22 cellular contexts compared by ENCODE assay signal in the genomic region with DNA sequence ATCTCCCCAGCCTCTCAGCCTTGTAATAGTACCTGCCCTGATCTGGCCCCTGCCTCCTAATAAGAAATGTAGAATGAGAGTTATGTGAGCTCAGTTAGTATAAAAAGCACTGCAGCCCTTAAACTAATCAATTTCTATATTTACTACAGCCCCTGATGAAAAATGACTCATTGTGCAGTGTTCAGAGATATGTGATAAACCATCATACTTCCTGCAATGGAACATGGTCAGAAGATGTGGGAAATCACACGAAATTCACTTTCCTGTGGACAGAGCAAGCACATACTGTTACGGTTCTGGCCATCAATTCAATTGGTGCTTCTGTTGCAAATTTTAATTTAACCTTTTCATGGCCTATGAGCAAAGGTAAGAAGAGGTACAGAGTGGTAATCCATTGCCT.
"Had no signal": no experiment of that assay in that cellular context is flagged by ENCODE, and none has a peak within 500 bp of the region (broad histone marks: within the 10 kb centered on the region; RNA-seq: fewer than 3 reads in every experiment).

No MANE protein-coding gene starts in this region.

- H3K4me1 Mint-ChIP-seq: memory B cell, neural progenitor cell had no signal

- H3K36me3 ChIP-seq: colonic mucosa, neural progenitor cell, pancreas, transverse colon had no signal

- H3K27me3 ChIP-seq: colonic mucosa, esophagus squamous epithelium, heart left ventricle, neural progenitor cell, pancreas, stomach, transverse colon had no signal

- H3K9me3 Mint-ChIP-seq: memory B cell; mesothelial cell of epicardium; natural killer cell treated with Interleukin-12 subunit alpha and Interleukin-12 subunit beta and Interleukin-15 and Interleukin-18, amount 100 ng/mL, for 72 hours; neural progenitor cell had no signal

- DNase-seq: cerebellar nuclear complex; colonic mucosa; effector memory CD4-positive, alpha-beta T cell; esophagus squamous epithelium; heart left ventricle; hippocampal formation; kidney glomerular epithelial cell; nucleus accumbens; pancreas; right cardiac atrium; small intestine; stimulated activated CD4-positive, alpha-beta T cell treated with anti-CD3 and anti-CD28 coated beads, Interleukin-12 subunit alpha, Interleukin-12 subunit beta, amount 100 ng/mL, for 4 hours; stimulated activated naive CD4-positive, alpha-beta T cell; stomach; substantia nigra; transverse colon had no signal

- H3K36me3 Mint-ChIP-seq: memory B cell, mesothelial cell of epicardium, neural progenitor cell had no signal

- ATAC-seq: natural killer cell treated with Interleukin-12 subunit alpha and Interleukin-12 subunit beta and Interleukin-15 and Interleukin-18, amount 100 ng/mL, for 72 hours; pancreas had no signal

- H3K27me3 Mint-ChIP-seq: natural killer cell treated with Interleukin-12 subunit alpha and Interleukin-12 subunit beta and Interleukin-15 and Interleukin-18, amount 100 ng/mL, for 72 hours; progenitor cell of endocrine pancreas had no signal

- H3K4me1 ChIP-seq: colonic mucosa, esophagus squamous epithelium, heart left ventricle, neural progenitor cell, pancreas, transverse colon had no signal

- H3K27ac Mint-ChIP-seq: memory B cell; mesothelial cell of epicardium; natural killer cell treated with Interleukin-12 subunit alpha and Interleukin-12 subunit beta and Interleukin-15 and Interleukin-18, amount 100 ng/mL, for 72 hours; neural progenitor cell; progenitor cell of endocrine pancreas had no signal

- H3K4me3 Mint-ChIP-seq: memory B cell; mesothelial cell of epicardium; natural killer cell treated with Interleukin-12 subunit alpha and Interleukin-12 subunit beta and Interleukin-15 and Interleukin-18, amount 100 ng/mL, for 72 hours; neural progenitor cell had no signal

- H3K4me3 ChIP-seq: colonic mucosa, esophagus squamous epithelium, heart left ventricle, neural progenitor cell, pancreas, stomach, thoracic aorta, transverse colon had no signal

- H3K27ac ChIP-seq: colonic mucosa, esophagus squamous epithelium, heart left ventricle, neural progenitor cell, pancreas, stomach, thoracic aorta, transverse colon had no signal

- H3K9me3 ChIP-seq: colonic mucosa, esophagus squamous epithelium, heart left ventricle, pancreas, stomach, thoracic aorta, transverse colon had no signal
